Comparison of ENCODE assay signal across 19 cellular contexts in genomic region chr2:39535606-39536185, GRCh38.
"Had no signal": no experiment of that assay in that cellular context is flagged by ENCODE, and none has a peak within 500 bp of the region (broad histone marks: within the 10 kb centered on the region; RNA-seq: fewer than 3 reads in every experiment).

No MANE protein-coding gene starts in this region.

- H3K4me2 ChIP-seq: smooth muscle cell had no signal

- H3K27ac Mint-ChIP-seq: endodermal cell; memory B cell; natural killer cell; stimulated activated naive B cell treated with anti-CD40 and anti-IgM and Interleukin-4, amounts not matched to agents 10 μg/mL and 1 μg/mL and 100 μg/mL, for 72 hours; stimulated activated naive CD8-positive, alpha-beta T cell treated with anti-CD3 and anti-CD28 coated beads, Interleukin-15, Interleukin-2, amounts not matched to agents 100 ng/mL and 50 ng/mL, for 24 hours had no signal

- H3K4me1 Mint-ChIP-seq: natural killer cell had no signal

- H3K36me3 Mint-ChIP-seq: memory B cell, natural killer cell had no signal

- H3K4me1 ChIP-seq: tibial nerve, upper lobe of right lung, uterus had no signal

- H3K27ac ChIP-seq: dorsolateral prefrontal cortex, lower lobe of right lung, neutrophil, pancreas, thoracic aorta, tibial nerve, upper lobe of right lung, uterus had no signal

- H3K9me3 ChIP-seq: lower lobe of right lung, neutrophil, pancreas, thoracic aorta, tibial nerve, upper lobe of right lung, uterus had no signal

- H3K9me3 Mint-ChIP-seq: natural killer cell; stimulated activated naive CD8-positive, alpha-beta T cell treated with anti-CD3 and anti-CD28 coated beads, Interleukin-15, Interleukin-2, amounts not matched to agents 100 ng/mL and 50 ng/mL, for 24 hours had no signal

- H3K27me3 ChIP-seq: dorsolateral prefrontal cortex, neutrophil, pancreas, tibial nerve, upper lobe of right lung, uterus had no signal

- DNase-seq: dorsolateral prefrontal cortex; effector CD8-positive, alpha-beta T cell; endodermal cell; left ventricle myocardium superior; lower lobe of right lung; natural killer cell; pancreas; stimulated activated CD4-positive, alpha-beta T cell treated with anti-CD3 and anti-CD28 coated beads, Interleukin-12 subunit alpha, Interleukin-12 subunit beta, amount 100 ng/mL, for 4 hours; stimulated activated CD4-positive, alpha-beta T cell treated with anti-CD3 and anti-CD28 coated beads, Interleukin-2, amount 100 ng/mL, for 24 hours; stimulated activated CD4-positive, alpha-beta T cell treated with anti-CD3 and anti-CD28 coated beads, Interleukin-4, amount 100 ng/mL, for 4 hours; stimulated activated naive B cell treated with anti-CD40 and anti-IgM and Interleukin-4, amounts not matched to agents 10 μg/mL and 1 μg/mL and 100 μg/mL, for 72 hours; upper lobe of right lung; uterus had no signal

- H3K27me3 Mint-ChIP-seq: stimulated activated naive B cell treated with anti-CD40 and anti-IgM and Interleukin-4, amounts not matched to agents 10 μg/mL and 1 μg/mL and 100 μg/mL, for 72 hours; stimulated activated naive CD8-positive, alpha-beta T cell treated with anti-CD3 and anti-CD28 coated beads, Interleukin-15, Interleukin-2, amounts not matched to agents 100 ng/mL and 50 ng/mL, for 24 hours had no signal

- H3K36me3 ChIP-seq: lower lobe of right lung, neutrophil, pancreas, thoracic aorta, tibial nerve, upper lobe of right lung, uterus had no signal

- H3K4me3 Mint-ChIP-seq: endodermal cell; memory B cell; natural killer cell; stimulated activated naive B cell treated with anti-CD40 and anti-IgM and Interleukin-4, amounts not matched to agents 10 μg/mL and 1 μg/mL and 100 μg/mL, for 72 hours; stimulated activated naive CD8-positive, alpha-beta T cell treated with anti-CD3 and anti-CD28 coated beads, Interleukin-15, Interleukin-2, amounts not matched to agents 100 ng/mL and 50 ng/mL, for 24 hours had no signal

- H3K4me3 ChIP-seq: dorsolateral prefrontal cortex, lower lobe of right lung, pancreas, smooth muscle cell, thoracic aorta, tibial nerve, upper lobe of right lung, uterus had no signal
